Comparison of ENCODE assay signal across 8 cellular contexts in genomic region chr6:118968416-118968815, GRCh38. TPM values are rescaled to one million over a fixed set of nuclear protein-coding genes. Genes with fewer than 3 reads are reported as not detected.
DNase-seq lines count a peak whose midpoint lies in the region; ATAC-seq and TF ChIP-seq lines count a peak whose summit lies in the region.

No MANE protein-coding gene starts in this region.

- no peaks in the 10 kb centered on the region for H3K36me3 ChIP-seq in OCI-LY1 (ENCODE audit: insufficient read depth, low read length)
- H3K36me3 ChIP-seq in gastrocnemius medialis = no peaks in the 10 kb centered on the region

- H3K27me3 ChIP-seq in OCI-LY1 (ENCODE audit: insufficient read depth, low read length) (no peaks in the 10 kb centered on the region), gastrocnemius medialis (no peaks in the 10 kb centered on the region)

- no peak for TF ChIP-seq POLR2A in gastrocnemius medialis (IDR thresholded peaks at IDR 0.05)

- H3K79me2 ChIP-seq in OCI-LY1 (ENCODE audit: insufficient read depth, low read length) = no peaks in the 10 kb centered on the region

- H4K20me1 ChIP-seq in OCI-LY1 (ENCODE audit: insufficient read depth, low read length) = no peaks in the 10 kb centered on the region

- H3K4me1 ChIP-seq in OCI-LY1 (ENCODE audit: insufficient read depth, low read length, severe bottlenecking) (peaks cover 6% of the 10 kb centered on the region), gastrocnemius medialis (no peaks in the 10 kb centered on the region)

- no peak overlapping the region for H3K4me2 ChIP-seq in OCI-LY1 (ENCODE audit: low read length)

- DNase-seq in DMS 273 (lab: John Stamatoyannopoulos, UW; ENCODE audit: unreplicated experiment) = peak; percentile 58
- DNase-seq in DMS 273 treated with DMSO at 0.1 percent for 48 hours (lab: John Stamatoyannopoulos, UW) = no peak
- DNase-seq in fibroblast of peridontal ligament (ENCODE audit: extremely low read depth) = peak; percentile 66
- no peak for DNase-seq in gastrocnemius medialis
- DNase-seq in HPDE6-E6E7 (ENCODE audit: extremely low spot score) = no peak
- DNase-seq in amygdala (lab: John Stamatoyannopoulos, UW) = no peak
- DNase-seq in amniotic stem cell (lab: John Stamatoyannopoulos, UW) = no peak

- no peak overlapping the region for H2AFZ ChIP-seq in OCI-LY1 (ENCODE audit: low read length)

- no peak overlapping the region for H3K9ac ChIP-seq in OCI-LY1 (ENCODE audit: low read length)

- H3K4me3 ChIP-seq in OCI-LY1 (ENCODE audit: low read depth, low read length, poor library complexity, severe bottlenecking) (no peak overlapping the region), gastrocnemius medialis (no peak overlapping the region)

- peak; percentile 34; the same call in 1 of the 2 replicates for TF ChIP-seq CTCF in OCI-LY1 (IDR thresholded peaks at IDR 0.05; ENCODE audit: low read length)
- TF ChIP-seq CTCF in gastrocnemius medialis (IDR thresholded peaks at IDR 0.05 in 4 of 5, conservative IDR thresholded peaks at IDR 0.05 in 1 of 5) = peak in 3 of 5 experiments; percentile 12 to 28 (median 14)

- H3F3A ChIP-seq in OCI-LY1 (ENCODE audit: insufficient read depth, low read length) = no peaks in the 10 kb centered on the region

- intact Hi-C loops in gastrocnemius medialis (cut with DNase I; ENCODE audit: low total_unique reads) = loop anchor here (1.0 kb wide), 1 partner anchor 142 kb away; no protein-coding TSS in a partner anchor

- ATAC-seq in gastrocnemius medialis = no peak

- H3K9me3 ChIP-seq in OCI-LY1 (ENCODE audit: low read length) (no peaks in the 10 kb centered on the region), gastrocnemius medialis (no peaks in the 10 kb centered on the region)

- H3K9me2 ChIP-seq in OCI-LY1 (ENCODE audit: low read depth, low read length) = no peaks in the 10 kb centered on the region

- H3K27ac ChIP-seq in OCI-LY1 (ENCODE audit: low read depth, low read length, poor library complexity, severe bottlenecking) (no peak overlapping the region), gastrocnemius medialis (no peak overlapping the region)

- in situ Hi-C loops in gastrocnemius medialis (cut with MboI; ENCODE audit: low sequenced_read_pairs in 4 of 4) = loop anchor here in 3 of 4 donors (10.0 to 25.0 kb wide), 3 partner anchors 136 to 146 kb away; no protein-coding TSS in a partner anchor

RNA-seq across cellular contexts. Expression of gene MCM9, which starts 33.5 kb away (rescaled TPM):
- total RNA-seq in gastrocnemius medialis = 1 to 10 TPM; 3.5 to 6.9 (median 5.0) TPM

Comparison
In these comparisons a context has a peak if more than half of its experiments do, and no peak if none do; other contexts are left out.
1. DNase-seq: peak in DMS 273 (single experiment) and fibroblast of peridontal ligament (single experiment); none in DMS 273 treated with DMSO at 0.1 percent for 48 hours (single experiment), gastrocnemius medialis (0 of 2), HPDE6-E6E7 (single experiment), amygdala (0 of 56) and amniotic stem cell (single experiment).